Comparison of ENCODE assay signal across 8 cellular contexts in genomic region chr3:48440590-48440958, GRCh38. TPM values are rescaled to one million over a fixed set of nuclear protein-coding genes. Genes with fewer than 3 reads are reported as not detected.
DNase-seq lines count a peak whose midpoint lies in the region; ATAC-seq, FAIRE-seq and TF ChIP-seq lines count a peak whose summit lies in the region.

No MANE protein-coding gene starts in this region.

- intact Hi-C loops in heart left ventricle (cut with DNase I): no loop called here
- intact Hi-C loops in left ventricle myocardium superior (cut with micrococcal nuclease): no loop called here
- intact Hi-C loops in activated B cell treated with CpG ODN at 0.5 μM for 24 hours (cut with micrococcal nuclease): loop anchor here (1.0 to 10.0 kb wide), 6 partner anchors 33 to 927 kb away; partner anchors contain the start of genes ELP6, IP6K2, NME6 and PFKFB4

- TF ChIP-seq CTCF in heart left ventricle (IDR thresholded peaks at IDR 0.05) (no peak), activated B cell treated with CpG ODN at 0.5 μM for 24 hours (IDR thresholded peaks at IDR 0.05) (no peak), right atrium auricular region (IDR thresholded peaks at IDR 0.05) (no peak), D721Med (IDR thresholded peaks at IDR 0.05; ENCODE audit: insufficient read depth, missing control alignments) (no peak)

- peak overlapping the region; percentile 95 for H3K27ac Mint-ChIP-seq in activated B cell treated with CpG ODN at 0.5 μM for 24 hours

- H3K9me3 ChIP-seq in heart left ventricle (no peaks in the 10 kb centered on the region), right atrium auricular region (no peaks in the 10 kb centered on the region), skeletal muscle satellite cell (replicated peaks; ENCODE audit: low read length) (no peaks in the 10 kb centered on the region)

- WGBS in heart left ventricle, 4 donors: 1 to 2% (median 2%) methylated on average over 21 of the region's 21 CpGs

- H3K9me3 Mint-ChIP-seq in activated B cell treated with CpG ODN at 0.5 μM for 24 hours: no peaks in the 10 kb centered on the region

- peak overlapping the region; percentile 90 for H3K4me2 ChIP-seq in skeletal muscle satellite cell (ENCODE audit: low read length)

- no peaks in the 10 kb centered on the region for H3K27me3 Mint-ChIP-seq in activated B cell treated with CpG ODN at 0.5 μM for 24 hours

- H3K4me1 ChIP-seq in heart left ventricle (peaks cover 0 to 35% (median 20%) of the 10 kb centered on the region in 12 donors), right atrium auricular region (peaks cover 0 to 27% of the 10 kb centered on the region in 2 donors), skeletal muscle satellite cell (ENCODE audit: control insufficient read depth, insufficient read depth, low read length) (peaks cover 14% of the 10 kb centered on the region)

- peaks cover 48% of the 10 kb centered on the region for H3K4me1 Mint-ChIP-seq in activated B cell treated with CpG ODN at 0.5 μM for 24 hours

- ATAC-seq in heart left ventricle: peak in 2 of 4 donors; percentile 13 to 18
- no peak for ATAC-seq in left ventricle myocardium superior
- no peak for ATAC-seq in activated B cell treated with CpG ODN at 0.5 μM for 24 hours (ENCODE audit: low read depth)
- ATAC-seq in GM18861 (IDR thresholded peaks at IDR 0.05; ENCODE audit: unreplicated experiment): no peak

- H3K27me3 ChIP-seq in heart left ventricle (no peaks in the 10 kb centered on the region), right atrium auricular region (no peaks in the 10 kb centered on the region), skeletal muscle satellite cell (ENCODE audit: control insufficient read depth, insufficient read depth, low read length) (no peaks in the 10 kb centered on the region)

- H3K4me3 ChIP-seq in heart left ventricle: peak overlapping the region; percentile 60 to 98 (median 86)
- H3K4me3 ChIP-seq in right atrium auricular region: peak overlapping the region; percentile 75 to 92
- peak overlapping the region; percentile 88 for H3K4me3 ChIP-seq in skeletal muscle satellite cell (ENCODE audit: low read length)

- no peak for FAIRE-seq in D721Med (lab: Jason Lieb, UNC)

- peaks cover 36% of the 10 kb centered on the region for H3K36me3 Mint-ChIP-seq in activated B cell treated with CpG ODN at 0.5 μM for 24 hours (ENCODE audit: low read depth)

- peaks cover 0 to 41% (median 32%) of the 10 kb centered on the region in 9 donors for H3K36me3 ChIP-seq in heart left ventricle
- H3K36me3 ChIP-seq in right atrium auricular region: peaks cover 28% of the 10 kb centered on the region
- H3K36me3 ChIP-seq in skeletal muscle satellite cell (ENCODE audit: insufficient read depth, low read length): peaks cover 21% of the 10 kb centered on the region

- POLR2A ChIA-PET in activated B cell treated with CpG ODN at 0.5 μM for 24 hours (lab: Charles Lee): interaction anchor here (0.6 to 2.9 kb wide), 17 partner anchors 10 to 1818 kb away, joined by 3 to 29 read pairs (median 7); partner anchors contain the start of genes PFKFB4, WDR6 and ZNF589

- H3K4me3 Mint-ChIP-seq in activated B cell treated with CpG ODN at 0.5 μM for 24 hours: peak overlapping the region; percentile 98

- H3K9ac ChIP-seq in skeletal muscle satellite cell (ENCODE audit: low read depth, low read length): peak overlapping the region; percentile 94

- H3K27ac ChIP-seq in heart left ventricle (peak overlapping the region; percentile 78 to 96 (median 92)), right atrium auricular region (peak overlapping the region; percentile 86 to 94)

- DNase-seq in heart left ventricle (no peak), left ventricle myocardium superior (no peak), activated B cell treated with CpG ODN at 0.5 μM for 24 hours (no peak), right atrium auricular region (ENCODE audit: low spot score) (no peak), D721Med (ENCODE audit: insufficient read length, low spot score) (no peak), T1000 (lab: John Stamatoyannopoulos, UW) (no peak)

- no peak for TF ChIP-seq POLR2A in heart left ventricle (IDR thresholded peaks at IDR 0.05)

- CTCF ChIA-PET in activated B cell treated with CpG ODN at 0.5 μM for 24 hours (lab: Charles Lee): interaction anchor here (0.9 to 11.5 kb wide), 5 partner anchors 25 to 107 kb away, joined by 3 to 206 read pairs (median 6); a partner anchor contains a TSS

RNA-seq across cellular contexts. Expression of gene TMA7, which starts 0.5 kb away (rescaled TPM):
- total RNA-seq in heart left ventricle (100 to 1,000 TPM; 177 to 284 (median 198) TPM), left ventricle myocardium superior (262 TPM), activated B cell treated with CpG ODN at 0.5 μM for 24 hours (216 and 296 TPM in 2 replicates), right atrium auricular region (100 to 1,000 TPM; 194 to 286 TPM)
- 100 to 1,000 TPM; 289 to 733 TPM for polyA plus RNA-seq in heart left ventricle
- total RNA-seq in skeletal muscle satellite cell (2012; rRNA removed): 277 and 362 TPM in 2 replicates

RNA-seq across cellular contexts. Expression of gene CCDC51, which starts 0.7 kb away (rescaled TPM):
- total RNA-seq in heart left ventricle (10 to 100 TPM in 6 of 9 donors, 1 to 10 TPM in 3; 8.2 to 14.8 (median 11.6) TPM), left ventricle myocardium superior (13.3 TPM), activated B cell treated with CpG ODN at 0.5 μM for 24 hours (8.7 and 8.8 TPM in 2 replicates), right atrium auricular region (1 to 10 TPM; 8.4 to 9.2 TPM)
- 10 to 100 TPM in 1 of 2 donors, 1 to 10 TPM in 1; 9.3 to 13.5 TPM for polyA plus RNA-seq in heart left ventricle
- total RNA-seq in skeletal muscle satellite cell (2012; rRNA removed): 20.3 and 22.8 TPM in 2 replicates

RNA-seq across cellular contexts. Expression of gene ATRIP, which starts 6.0 kb away (rescaled TPM):
- total RNA-seq in heart left ventricle: 1 to 10 TPM; 2.1 to 5.0 (median 3.6) TPM
- polyA plus RNA-seq in heart left ventricle: 1 to 10 TPM; 2.6 to 5.1 TPM
- 4.9 TPM for total RNA-seq in left ventricle myocardium superior
- total RNA-seq in activated B cell treated with CpG ODN at 0.5 μM for 24 hours: 10.5 and 14.6 TPM in 2 replicates
- 1 to 10 TPM; 2.0 to 3.1 TPM for total RNA-seq in right atrium auricular region
- total RNA-seq in skeletal muscle satellite cell (2012; rRNA removed): 8.9 and 14.2 TPM in 2 replicates

RNA-seq across cellular contexts. Expression of gene PLXNB1, which starts 10.7 kb away (rescaled TPM):
- total RNA-seq in heart left ventricle: 10 to 100 TPM; 28.0 to 71.8 (median 46.4) TPM
- polyA plus RNA-seq in heart left ventricle: 10 to 100 TPM; 31.8 to 64.6 TPM
- total RNA-seq in left ventricle myocardium superior: 50.8 TPM
- total RNA-seq in activated B cell treated with CpG ODN at 0.5 μM for 24 hours: 3.5 and 5.4 TPM in 2 replicates
- 10 to 100 TPM; 69.4 to 73.0 TPM for total RNA-seq in right atrium auricular region
- 9.4 and 9.6 TPM in 2 replicates for total RNA-seq in skeletal muscle satellite cell (2012; rRNA removed)
